Comparison of ENCODE assay signal across 11 cellular contexts in genomic region chr2:70046534-70046933, GRCh38. TPM values are rescaled to one million over a fixed set of nuclear protein-coding genes. Genes with fewer than 3 reads are reported as not detected.
A peak's percentile ranks its signal among the peaks of the same experiment; 100 is the strongest.
DNase-seq lines count a peak whose midpoint lies in the region; ATAC-seq, FAIRE-seq and TF ChIP-seq lines count a peak whose summit lies in the region.
"Had no signal": no experiment of that assay in that cellular context is flagged by ENCODE, and none has a peak within 500 bp of the region (broad histone marks: within the 10 kb centered on the region; RNA-seq: fewer than 3 reads in every experiment).

No MANE protein-coding gene starts in this region.

- DNase-seq in right lobe of liver = peak in 1 of 3 donors; percentile 49
- DNase-seq in HepG2 (ENCODE audit: low spot score) = no peak
- peak; percentile 28 for DNase-seq in bronchial epithelial cell (ENCODE audit: low read depth)
- DNase-seq in stimulated activated naive CD8-positive, alpha-beta T cell treated with anti-CD3 and anti-CD28 coated beads, Interleukin-15, Interleukin-2, amounts not matched to agents 100 U/mL and 50 U/mL, for 24 hours = no peak
- no peak for DNase-seq in NCI-H2171 treated with DMSO at 0.1 percent for 48 hours (lab: John Stamatoyannopoulos, UW)
- DNase-seq in NCI-H2227 (lab: John Stamatoyannopoulos, UW; ENCODE audit: unreplicated experiment) = no peak
- DNase-seq: activated T-cell treated with anti-CD3 and anti-CD28 coated beads, Interleukin-2, amount 50 U/mL, for 48 hours; BE2C had no signal

- BruUV-seq in HepG2 (replicated peaks; lab: Mats Ljungman, UMichigan) = no TSS peak

- WGBS in right lobe of liver (ENCODE audit: insufficient coverage, low coverage, low lambda C conversion rate, missing lambda C conversion rate) = 72% methylated on average over 2 of the region's 2 CpGs
- 88% methylated on average over 2 of the region's 2 CpGs for WGBS in HepG2 (ENCODE audit: low lambda C conversion rate)

- ATAC-seq in right lobe of liver (peak; percentile 35 to 49 (median 39)), HepG2 (no peak), GM21447 (IDR thresholded peaks at IDR 0.05; ENCODE audit: unreplicated experiment) (no peak)
- no peak for ATAC-seq in stimulated activated naive CD8-positive, alpha-beta T cell treated with anti-CD3 and anti-CD28 coated beads, Interleukin-15, Interleukin-2, amounts not matched to agents 100 U/mL and 50 U/mL, for 24 hours

- TF ChIP-seq POLR2A in right lobe of liver (IDR thresholded peaks at IDR 0.05) (no peak), HepG2 (IDR thresholded peaks at IDR 0.05; ENCODE audit: insufficient read depth in 1 of 2, low read depth in 2 of 2, low read length in 2 of 2) (no peak)

- no peak overlapping the region for H3K4me2 ChIP-seq in HepG2 (ENCODE audit: low read depth, low read length)

- H3K4me3 ChIP-seq in right lobe of liver = no peak overlapping the region
- no peak overlapping the region for H3K4me3 ChIP-seq in HepG2 (replicated peaks in 1 of 3; ENCODE audit: insufficient read depth in 1 of 3, low read depth in 2 of 3, low read length in 3 of 3)
- H3K4me3 ChIP-seq in bronchial epithelial cell (ENCODE audit: low read depth, low read length) = no peak overlapping the region
- H3K4me3 ChIP-seq in muscle layer of duodenum (ENCODE audit: low read depth in 1 of 2, low read length in 2 of 2) = no peak overlapping the region

- H3K36me3 ChIP-seq in right lobe of liver (peaks cover 0 to 35% (median 16%) of the 10 kb centered on the region in 4 donors), HepG2 (replicated peaks in 1 of 2; ENCODE audit: control insufficient read depth in 1 of 2, insufficient read depth in 2 of 2, low read length in 2 of 2) (peaks cover 15 to 44% of the 10 kb centered on the region in 2 experiments), bronchial epithelial cell (ENCODE audit: control insufficient read depth, insufficient read depth, low read length) (no peaks in the 10 kb centered on the region), muscle layer of duodenum (ENCODE audit: control insufficient read depth in 1 of 2, insufficient read depth in 2 of 2, low read length in 2 of 2) (peaks cover 14 to 38% of the 10 kb centered on the region in 2 donors)
- H3K36me3 ChIP-seq: BE2C had no signal

- H3K4me1 ChIP-seq in right lobe of liver (no peaks in the 10 kb centered on the region), HepG2 (ENCODE audit: insufficient read depth, low read length) (peaks cover 15% of the 10 kb centered on the region), muscle layer of duodenum (ENCODE audit: control insufficient read depth in 1 of 2, insufficient read depth in 2 of 2, low read length in 2 of 2) (no peaks in the 10 kb centered on the region)
- H3K4me1 ChIP-seq: BE2C had no signal

- TF ChIP-seq CTCF in right lobe of liver (IDR thresholded peaks at IDR 0.05) (no peak), HepG2 (CRISPR knock-in tag; IDR thresholded peaks at IDR 0.05) (no peak), bronchial epithelial cell (IDR thresholded peaks at IDR 0.05; ENCODE audit: insufficient read depth, low read length, severe bottlenecking) (no peak)

- FAIRE-seq in HepG2 (lab: Jason Lieb, UNC) (no peak), bronchial epithelial cell (lab: Jason Lieb, UNC) (no peak)

- H3K27ac ChIP-seq in right lobe of liver = peak overlapping the region in 1 of 3 donors; percentile 35
- no peak overlapping the region for H3K27ac ChIP-seq in HepG2 (ENCODE audit: extremely low read length, insufficient read depth, low read length)
- peak overlapping the region; percentile 27 for H3K27ac ChIP-seq in muscle layer of duodenum (ENCODE audit: low read length)
- H3K27ac ChIP-seq: VCaP had no signal

- H3K27me3 ChIP-seq in right lobe of liver (no peaks in the 10 kb centered on the region), HepG2 (ENCODE audit: control insufficient read depth in 1 of 2, insufficient read depth in 2 of 2, low read length in 2 of 2) (no peaks in the 10 kb centered on the region), bronchial epithelial cell (ENCODE audit: control insufficient read depth, insufficient read depth, low read length) (no peaks in the 10 kb centered on the region), muscle layer of duodenum (ENCODE audit: low read depth, low read length) (no peaks in the 10 kb centered on the region)
- H3K27me3 ChIP-seq: BE2C had no signal

- POLR2A ChIA-PET in HepG2 (lab: Yijun Ruan, JAX) = interaction anchor here (1.3 to 3.0 kb wide), 3 partner anchors 11 to 132 kb away, joined by 3 to 11 read pairs (median 6); partner anchors contain the start of gene MXD1

- intact Hi-C loops in right lobe of liver (cut with DNase I) (loop anchor here in 1 of 2 donors (2.0 kb wide), 1 partner anchor 18 kb away; no protein-coding TSS in a partner anchor), HepG2 (cut with micrococcal nuclease; ENCODE audit: unreplicated experiment) (no loop called here)

- no peak for TF ChIP-seq RAD21 in HepG2 (CRISPR knock-in tag; IDR thresholded peaks at IDR 0.05)

- H3K9me3 ChIP-seq in right lobe of liver (peaks cover 0 to 2% (median 0%) of the 10 kb centered on the region in 4 donors), HepG2 (ENCODE audit: low read length) (no peaks in the 10 kb centered on the region), muscle layer of duodenum (ENCODE audit: control insufficient read depth in 1 of 2, low read length in 2 of 2) (no peaks in the 10 kb centered on the region)
- H3K9me3 ChIP-seq: BE2C had no signal

- no peaks in the 10 kb centered on the region for H4K20me1 ChIP-seq in HepG2 (ENCODE audit: insufficient read depth, low read length)

- no peak overlapping the region for H3K9ac ChIP-seq in HepG2 (ENCODE audit: insufficient read depth, low read depth, low read length)

- no peak for TF ChIP-seq EP300 in HepG2 (IDR thresholded peaks at IDR 0.05; ENCODE audit: low read depth in 2 of 2, low read length in 2 of 2)
- no peak for TF ChIP-seq EP300 in HepG2 (CRISPR knock-in tag; IDR thresholded peaks at IDR 0.05; ENCODE audit: borderline replicate concordance)

- no peaks in the 10 kb centered on the region for H3K79me2 ChIP-seq in HepG2 (ENCODE audit: insufficient read depth, low read length)

- no peak overlapping the region for H2AFZ ChIP-seq in HepG2 (ENCODE audit: low read length)

- in situ Hi-C loops in HepG2 (cut with HindIII; ENCODE audit: extremely low pct_ligation_motif_present, low pct_unique_long_range_greater_than_20kb) = no loop called here

- CTCF ChIA-PET in HepG2 (lab: Yijun Ruan, JAX; ENCODE audit: low intra/inter-chr PET ratio, low total read pairs) = no interaction called here

TF ChIP-seq in HepG2, 621 proteins besides CTCF, POLR2A, EP300 and RAD21:
- no peak for TF ChIP-seq ZNF704 (CRISPR knock-in tag; IDR thresholded peaks at IDR 0.05; ENCODE audit: borderline replicate concordance)
- TF ChIP-seq, protein P1, sequence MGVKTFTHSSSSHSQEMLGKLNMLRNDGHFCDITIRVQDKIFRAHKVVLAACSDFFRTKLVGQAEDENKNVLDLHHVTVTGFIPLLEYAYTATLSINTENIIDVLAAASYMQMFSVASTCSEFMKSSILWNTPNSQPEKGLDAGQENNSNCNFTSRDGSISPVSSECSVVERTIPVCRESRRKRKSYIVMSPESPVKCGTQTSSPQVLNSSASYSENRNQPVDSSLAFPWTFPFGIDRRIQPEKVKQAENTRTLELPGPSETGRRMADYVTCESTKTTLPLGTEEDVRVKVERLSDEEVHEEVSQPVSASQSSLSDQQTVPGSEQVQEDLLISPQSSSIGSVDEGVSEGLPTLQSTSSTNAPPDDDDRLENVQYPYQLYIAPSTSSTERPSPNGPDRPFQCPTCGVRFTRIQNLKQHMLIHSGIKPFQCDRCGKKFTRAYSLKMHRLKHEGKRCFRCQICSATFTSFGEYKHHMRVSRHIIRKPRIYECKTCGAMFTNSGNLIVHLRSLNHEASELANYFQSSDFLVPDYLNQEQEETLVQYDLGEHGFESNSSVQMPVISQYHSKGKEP (CRISPR knock-in tag; IDR thresholded peaks at IDR 0.05) = no peak
TF ChIP-seq in HepG2: peak in this region for 0.

RNA-seq across cellular contexts. Expression of gene PCBP1, which starts 40.7 kb away (rescaled TPM):
- total RNA-seq in right lobe of liver = 100 to 1,000 TPM; 147 to 220 (median 178) TPM
- 32.0 and 104 TPM in 2 replicates for total RNA-seq in HepG2 (2016; rRNA removed; fragmentation: Illumina TruSeq; extraction: Trizol)
- 39.6 and 40.9 TPM in 2 replicates for total RNA-seq in HepG2 (2016; cell fraction: cytosol; rRNA removed; fragmentation: Illumina TruSeq; extraction: Trizol; ENCODE audit: low read depth)
- 30.2 and 107 TPM in 2 replicates for total RNA-seq in HepG2 (2016; cell fraction: insoluble cytoplasmic fraction; rRNA removed; fragmentation: Illumina TruSeq; extraction: Trizol)
- total RNA-seq in HepG2 (2016; cell fraction: membrane; rRNA removed; fragmentation: Illumina TruSeq; extraction: Trizol) = 84.5 and 86.5 TPM in 2 replicates
- total RNA-seq in HepG2 (2016; cell fraction: nucleus; rRNA removed; fragmentation: Illumina TruSeq; extraction: Trizol) = 54.5 and 55.6 TPM in 2 replicates
- polyA plus RNA-seq in HepG2 (2011; rRNA removed) = 137 and 144 TPM in 2 replicates
- polyA plus RNA-seq in HepG2 (2011; cell fraction: cytosol; rRNA removed) = 140 and 145 TPM in 2 replicates
- 80.5 and 83.2 TPM in 2 replicates for polyA plus RNA-seq in HepG2 (2011; cell fraction: nucleus; rRNA removed)
- 391 and 423 TPM in 2 replicates for polyA plus RNA-seq in HepG2 (2012)
- 248 and 249 TPM in 2 replicates for polyA plus RNA-seq in HepG2 (2016; cell fraction: cytosol; fragmentation: Illumina TruSeq; extraction: Trizol; ENCODE audit: low read depth)
- 461 and 517 TPM in 2 replicates for polyA plus RNA-seq in HepG2 (2016; cell fraction: insoluble cytoplasmic fraction; fragmentation: Illumina TruSeq; extraction: Trizol; ENCODE audit: low read depth)
- 274 and 290 TPM in 2 replicates for polyA plus RNA-seq in HepG2 (2016; cell fraction: membrane; fragmentation: Illumina TruSeq; extraction: Trizol; ENCODE audit: low read depth)
- 271 and 294 TPM in 2 replicates for polyA plus RNA-seq in HepG2 (2016; cell fraction: nucleus; fragmentation: Illumina TruSeq; extraction: Trizol; ENCODE audit: insufficient read depth, low read depth)
- polyA minus RNA-seq in HepG2 (2011; rRNA and poly(A)+ RNA removed; ENCODE audit: low replicate concordance) = 74.9 and 159 TPM in 2 replicates
- polyA minus RNA-seq in HepG2 (2011; cell fraction: cytosol; rRNA and poly(A)+ RNA removed) = 114 and 126 TPM in 2 replicates
- 41.5 and 41.8 TPM in 2 replicates for polyA minus RNA-seq in HepG2 (2011; cell fraction: nucleus; rRNA and poly(A)+ RNA removed)
- total RNA-seq in bronchial epithelial cell = 17.1 and 17.5 TPM in 2 replicates

Comparison
In these comparisons a context has a peak if more than half of its experiments do, and no peak if none do; other contexts are left out.
1. ATAC-seq: peak in right lobe of liver (4 of 4); none in HepG2 (single experiment), stimulated activated naive CD8-positive, alpha-beta T cell treated with anti-CD3 and anti-CD28 coated beads, Interleukin-15, Interleukin-2, amounts not matched to agents 100 U/mL and 50 U/mL, for 24 hours (single experiment) and GM21447 (single experiment).